Comparison of ENCODE assay signal across 8 cellular contexts in the genomic region with DNA sequence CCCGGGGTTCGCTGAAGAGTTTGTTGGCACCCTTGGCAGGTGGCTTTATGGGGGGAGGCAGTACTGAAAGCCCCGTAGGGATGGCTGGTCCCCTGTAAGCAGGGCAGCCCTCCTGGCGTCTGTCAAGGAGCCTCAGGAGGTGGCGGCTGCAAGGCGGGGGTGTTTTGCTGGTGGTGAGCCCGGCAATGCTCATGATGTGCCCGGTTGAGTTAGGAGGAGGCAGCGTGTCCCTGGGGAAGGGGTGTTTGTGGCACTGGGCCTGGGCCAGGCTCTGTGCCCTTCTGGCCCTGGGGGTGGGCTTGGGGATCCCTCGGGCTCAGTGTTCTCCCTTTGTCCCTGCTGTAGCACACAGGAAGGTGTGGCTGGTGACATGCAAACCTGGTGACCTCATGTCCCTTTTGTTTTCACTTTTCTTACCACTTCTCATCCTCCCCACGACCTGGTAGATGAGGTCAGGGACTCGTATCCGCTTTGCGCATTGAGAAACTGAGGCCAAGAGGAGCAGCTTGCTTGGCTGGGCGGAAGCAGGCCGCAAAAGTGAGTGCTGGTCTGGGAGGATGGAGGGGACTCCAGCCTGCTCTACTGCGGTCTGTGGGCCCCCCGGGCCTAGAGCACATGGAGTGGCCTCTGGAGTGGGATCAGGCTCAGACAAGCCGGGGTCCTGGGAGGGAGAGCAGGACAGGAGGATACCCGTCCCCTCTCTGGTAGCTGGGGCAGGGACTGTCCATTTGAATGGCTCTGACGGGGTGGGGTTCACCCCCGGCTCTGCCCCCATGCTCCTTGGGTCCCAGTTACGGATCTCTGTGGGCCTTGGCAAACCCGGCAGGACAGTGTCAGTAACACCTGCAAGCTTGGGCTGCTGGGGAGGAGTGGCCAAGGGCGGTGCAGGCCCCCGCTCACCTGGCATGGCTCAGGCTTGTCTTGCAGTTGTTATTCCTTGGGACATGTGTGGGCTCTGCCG. TPM values are rescaled to one million over a fixed set of nuclear protein-coding genes. Genes with fewer than 3 reads are reported as not detected.
A peak's percentile ranks its signal among the peaks of the same experiment; 100 is the strongest.
DNase-seq lines count a peak whose midpoint lies in the region; ATAC-seq and TF ChIP-seq lines count a peak whose summit lies in the region.

No MANE protein-coding gene starts in this region.

- TF ChIP-seq CTCF in activated B cell treated with CpG ODN at 0.5 μM for 24 hours (IDR thresholded peaks at IDR 0.05): no peak
- TF ChIP-seq CTCF in testis (IDR thresholded peaks at IDR 0.05): no peak
- no peak for TF ChIP-seq CTCF in foreskin keratinocyte (conservative IDR thresholded peaks at IDR 0.05)

- H3K4me3 ChIP-seq in iPS-20b (ENCODE audit: low read length): peak overlapping the region; percentile 76; the same call in 1 of the 2 replicates
- no peak overlapping the region for H3K4me3 ChIP-seq in testis

- H3K9me3 ChIP-seq in iPS-20b (ENCODE audit: insufficient read depth, low read depth, low read length): no peaks in the 10 kb centered on the region
- no peaks in the 10 kb centered on the region for H3K9me3 ChIP-seq in testis

- peak; percentile 49 for DNase-seq in activated CD4-positive, alpha-beta T cell treated with anti-CD3 and anti-CD28 coated beads for 48 hours
- DNase-seq in activated CD4-positive, alpha-beta T cell treated with anti-CD3 and anti-CD28 coated beads for 1 hour: no peak
- peak; percentile 47 for DNase-seq in activated B cell treated with CpG ODN at 0.5 μM for 24 hours
- no peak for DNase-seq in testis
- DNase-seq in inferior parietal cortex (ENCODE audit: extremely low spot score): no peak
- no peak for DNase-seq in foreskin keratinocyte

- H3K9me3 Mint-ChIP-seq in activated B cell treated with CpG ODN at 0.5 μM for 24 hours: no peaks in the 10 kb centered on the region

- intact Hi-C loops in activated B cell treated with CpG ODN at 0.5 μM for 24 hours (cut with micrococcal nuclease) (loop anchor here (1.0 to 10.0 kb wide), 2 partner anchors 113 to 796 kb away; a partner anchor contains a TSS), testis (cut with DNase I; ENCODE audit: low total_unique reads) (no loop called here)

- no peak for TF ChIP-seq POLR2A in testis (IDR thresholded peaks at IDR 0.05)

- H3K9ac ChIP-seq in iPS-20b (ENCODE audit: low read depth, low read length): peak overlapping the region; percentile 79

- ATAC-seq in activated B cell treated with CpG ODN at 0.5 μM for 24 hours (ENCODE audit: low read depth): peak; percentile 28
- no peak for ATAC-seq in HG03439 (IDR thresholded peaks at IDR 0.05; ENCODE audit: unreplicated experiment)
- ATAC-seq in foreskin keratinocyte: no peak

- H3K4me3 Mint-ChIP-seq in activated B cell treated with CpG ODN at 0.5 μM for 24 hours: peak overlapping the region; percentile 90

- H3K27ac Mint-ChIP-seq in activated B cell treated with CpG ODN at 0.5 μM for 24 hours: peak overlapping the region; percentile 89

- WGBS in testis, 2 donors: 70 to 71% methylated on average over 10 to 26 of the region's 27 CpGs

- peaks cover 80% of the 10 kb centered on the region for H3K4me1 Mint-ChIP-seq in activated B cell treated with CpG ODN at 0.5 μM for 24 hours

- CTCF ChIA-PET in activated B cell treated with CpG ODN at 0.5 μM for 24 hours (lab: Charles Lee): interaction anchor here (1.4 kb wide), 1 partner anchor 44 kb away, joined by 8 read pairs; no protein-coding TSS in a partner anchor

- no peaks in the 10 kb centered on the region for H3K36me3 ChIP-seq in iPS-20b (ENCODE audit: insufficient read depth, low read depth, low read length)
- no peaks in the 10 kb centered on the region for H3K36me3 ChIP-seq in testis (ENCODE audit: low read depth, missing control alignments)

- H3K27me3 ChIP-seq in iPS-20b (ENCODE audit: insufficient read depth, low read length): peaks cover 6% of the 10 kb centered on the region; the same call in 1 of the 2 replicates
- no peaks in the 10 kb centered on the region for H3K27me3 ChIP-seq in testis
- H3K27me3 ChIP-seq in foreskin keratinocyte: peaks cover 4% of the 10 kb centered on the region

- no peak overlapping the region for H3K27ac ChIP-seq in iPS-20b (ENCODE audit: low read length)
- H3K27ac ChIP-seq in testis: peak overlapping the region; percentile 55 to 64
- H3K27ac ChIP-seq in foreskin keratinocyte: no peak overlapping the region

- H3K36me3 Mint-ChIP-seq in activated B cell treated with CpG ODN at 0.5 μM for 24 hours (ENCODE audit: low read depth): peaks cover 14% of the 10 kb centered on the region

- H3K4me1 ChIP-seq in iPS-20b (ENCODE audit: insufficient read depth, low read length) (peaks cover 11% of the 10 kb centered on the region; the same call in 1 of the 2 replicates), testis (peaks cover 40% of the 10 kb centered on the region), foreskin keratinocyte (peaks cover 3% of the 10 kb centered on the region)

- POLR2A ChIA-PET in activated B cell treated with CpG ODN at 0.5 μM for 24 hours (lab: Charles Lee): interaction anchor here (0.7 to 3.7 kb wide), 16 partner anchors 9 to 729 kb away, joined by 3 to 32 read pairs (median 4); a partner anchor contains a TSS

- no peaks in the 10 kb centered on the region for H3K27me3 Mint-ChIP-seq in activated B cell treated with CpG ODN at 0.5 μM for 24 hours

RNA-seq across cellular contexts. Expression of a gene that starts 2.2 kb away (rescaled TPM):
- 31.9 and 32.1 TPM in 2 replicates for total RNA-seq in activated B cell treated with CpG ODN at 0.5 μM for 24 hours
- 10 to 100 TPM in 1 of 2 donors, 1 to 10 TPM in 1; 7.0 to 10.3 TPM for total RNA-seq in testis
- polyA plus RNA-seq in testis (ENCODE audit: insufficient read depth, low read depth, low replicate concordance): 10.1 TPM
- total RNA-seq in foreskin keratinocyte: 11.5 and 14.2 TPM in 2 replicates
- 7.9 and 11.4 TPM in 2 replicates for polyA plus RNA-seq in foreskin keratinocyte

Comparison
In these comparisons a context has a peak if more than half of its experiments do, and no peak if none do; other contexts are left out.
1. DNase-seq: peak in activated CD4-positive, alpha-beta T cell treated with anti-CD3 and anti-CD28 coated beads for 48 hours (single experiment) and activated B cell treated with CpG ODN at 0.5 μM for 24 hours (single experiment); none in activated CD4-positive, alpha-beta T cell treated with anti-CD3 and anti-CD28 coated beads for 1 hour (single experiment), testis (single experiment), inferior parietal cortex (single experiment) and foreskin keratinocyte (0 of 2).
2. H3K27ac ChIP-seq: peak in testis (2 of 2); none in iPS-20b (single experiment) and foreskin keratinocyte (single experiment).